ENCODE assay signal across 27 cellular contexts in genomic region chr10:95121904-95122303, GRCh38. TPM values are rescaled to one million over a fixed set of nuclear protein-coding genes. Genes with fewer than 3 reads are reported as not detected.
DNase-seq lines count a peak whose midpoint lies in the region; TF ChIP-seq lines count a peak whose summit lies in the region.
"Had no signal": no experiment of that assay in that cellular context is flagged by ENCODE, and none has a peak within 500 bp of the region (broad histone marks: within the 10 kb centered on the region; RNA-seq: fewer than 3 reads in every experiment).

No MANE protein-coding gene starts in this region.

- no peak overlapping the region for H2AFZ ChIP-seq in GM23248

- peak; percentile 8 for DNase-seq in GM23248
- DNase-seq in NCI-H748 (lab: John Stamatoyannopoulos, UW; ENCODE audit: unreplicated experiment) = peak; percentile 84
- peak; percentile 8 for DNase-seq in fibroblast of mammary gland (ENCODE audit: low read depth)
- peak; percentile 5 for DNase-seq in myocyte (ENCODE audit: low read depth)
- DNase-seq in SW 1271 (lab: John Stamatoyannopoulos, UW) = no peak
- DNase-seq in stimulated activated naive CD4-positive, alpha-beta T cell (lab: John Stamatoyannopoulos, UW) = no peak
- no peak for DNase-seq in activated CD4-positive, CD25-positive, alpha-beta regulatory T cell (lab: John Stamatoyannopoulos, UW)
- DNase-seq: activated CD4-positive, alpha-beta memory T cell treated with anti-CD3 and anti-CD28 coated beads, Interleukin-2, amount 10 ng/mL, durations not matched to agents 7 days and 5 days; activated naive CD4-positive, alpha-beta T cell; activated T-cell treated with anti-CD3 and anti-CD28 coated beads, Interleukin-2, amount 50 U/mL, for 1 hour; aorta; Caco-2; cerebellar nuclear complex; effector memory CD8-positive, alpha-beta T cell; esophagus squamous epithelium; heart right ventricle; immature natural killer cell; naive thymus-derived CD4-positive, alpha-beta T cell; NCI-H1694; stimulated activated CD4-positive, alpha-beta T cell treated with anti-CD3 and anti-CD28 coated beads, Interleukin-1b, Interleukin-23, amount 100 ng/mL, for 48 hours; stimulated activated naive CD4-positive, alpha-beta T cell treated with Interleukin-2 at 50 U/mL for 16 hours; transverse colon; WERI-Rb-1 had no signal

- H3K36me3 ChIP-seq in GM23248 (ENCODE audit: low read depth) = no peaks in the 10 kb centered on the region
- H3K36me3 ChIP-seq: esophagus squamous epithelium, heart right ventricle, transverse colon, WERI-Rb-1 had no signal

- H3K4me3 ChIP-seq in GM23248 = no peak overlapping the region
- no peak overlapping the region for H3K4me3 ChIP-seq in fibroblast of mammary gland (ENCODE audit: control insufficient read depth, low read depth, low read length)
- H3K4me3 ChIP-seq: esophagus squamous epithelium, heart right ventricle, transverse colon had no signal

- WGBS in GM23248 (ENCODE audit: low coverage in 1 of 2, low lambda C conversion rate in 2 of 2, missing lambda C conversion rate in 2 of 2), 2 experiments = 44 to 56% methylated on average over 2 of the region's 2 CpGs

- no peaks in the 10 kb centered on the region for H3K9me3 ChIP-seq in GM23248 (ENCODE audit: low read depth)

- no peaks in the 10 kb centered on the region for H3K79me2 ChIP-seq in GM23248 (ENCODE audit: insufficient read depth)

- H4K20me1 ChIP-seq in GM23248 (ENCODE audit: insufficient read depth) = no peaks in the 10 kb centered on the region

- H3K9ac ChIP-seq in GM23248 = no peak overlapping the region

- no peaks in the 10 kb centered on the region for H3F3A ChIP-seq in GM23248 (ENCODE audit: insufficient read depth)

- no peak overlapping the region for H3K27ac ChIP-seq in GM23248
- H3K27ac ChIP-seq: esophagus squamous epithelium, heart right ventricle, transverse colon, WERI-Rb-1 had no signal

- in situ Hi-C loops in GM23248 (cut with MboI) = no loop called here

- TF ChIP-seq CTCF in fibroblast of mammary gland (conservative IDR thresholded peaks at IDR 0.05; ENCODE audit: control insufficient read depth, insufficient read depth, low read depth, low read length) = no peak

- no peaks in the 10 kb centered on the region for H3K9me2 ChIP-seq in GM23248 (ENCODE audit: insufficient read depth)

- H3K4me1 ChIP-seq in GM23248 (ENCODE audit: insufficient read depth) = no peaks in the 10 kb centered on the region
- H3K4me1 ChIP-seq: Caco-2, esophagus squamous epithelium, heart right ventricle, transverse colon had no signal

- H3K27me3 ChIP-seq in GM23248 (replicated peaks; ENCODE audit: insufficient read depth) = no peaks in the 10 kb centered on the region
- H3K27me3 ChIP-seq: esophagus squamous epithelium, transverse colon had no signal

- no peak overlapping the region for H3K4me2 ChIP-seq in GM23248 (ENCODE audit: unreplicated experiment)

RNA-seq across cellular contexts. Expression of gene CYP2C8, which starts 52.6 kb away (rescaled TPM):
- not detected in 2 replicates for total RNA-seq in GM23248 (2014; rRNA removed; shearing (Covaris generic))
- not detected in 2 replicates for polyA plus RNA-seq in GM23248 (2016; fragmentation: Nextera tagmentation; extraction: Ambion mirVana)
- not detected in 2 replicates for total RNA-seq in myocyte
- not detected for polyA plus RNA-seq in myocyte (2012)
- total RNA-seq: NCI-H460, OCI-LY7, osteocyte, SK-MEL-5 had no signal
- polyA plus RNA-seq: naive thymus-derived CD4-positive, alpha-beta T cell had no signal

Comparison
In these comparisons a context has a peak if more than half of its experiments do, and no peak if none do; other contexts are left out.
1. DNase-seq: peak in GM23248 (single experiment), NCI-H748 (single experiment), fibroblast of mammary gland (single experiment) and myocyte (single experiment); none in SW 1271 (0 of 2), stimulated activated naive CD4-positive, alpha-beta T cell (0 of 6) and activated CD4-positive, CD25-positive, alpha-beta regulatory T cell (0 of 4).